ENCODE assay signal across 9 cellular contexts in the genomic region with DNA sequence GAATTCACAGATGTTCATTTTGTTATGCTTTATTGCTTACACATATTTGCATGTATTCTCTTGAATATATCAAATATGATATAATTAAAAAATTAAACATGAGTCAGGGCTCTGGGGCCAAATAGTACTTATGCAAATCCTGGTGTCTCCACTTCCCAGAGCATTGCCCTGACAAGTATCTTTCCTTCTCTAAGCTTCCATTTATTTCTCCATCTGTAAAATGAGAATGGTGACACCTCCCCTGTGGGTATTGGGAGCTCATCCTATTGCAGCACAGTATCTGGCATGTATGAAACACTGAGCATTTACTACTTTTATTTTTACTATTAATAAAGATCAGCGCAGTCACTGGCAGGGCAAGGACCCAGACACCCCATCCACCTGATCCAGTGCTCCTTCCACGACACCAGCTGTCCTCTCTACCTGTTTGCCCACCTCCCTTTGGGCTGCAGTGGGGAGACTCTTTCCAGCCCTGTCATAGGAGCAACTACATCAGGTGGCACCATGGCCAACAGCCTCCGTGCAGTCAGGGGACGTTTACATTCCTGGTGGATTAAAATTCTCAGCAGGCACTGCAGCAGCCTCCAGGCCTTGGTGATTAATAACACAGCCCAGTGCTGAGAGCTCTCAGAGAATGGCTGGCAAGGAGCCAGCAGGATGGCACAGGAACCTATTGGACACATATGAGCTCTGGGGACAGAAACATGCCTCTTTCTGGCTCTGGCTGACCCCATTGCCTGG.
A peak's percentile ranks its signal among the peaks of the same experiment; 100 is the strongest.
DNase-seq lines count a peak whose midpoint lies in the region; TF ChIP-seq lines count a peak whose summit lies in the region.
"Had no signal": no experiment of that assay in that cellular context is flagged by ENCODE, and none has a peak within 500 bp of the region (broad histone marks: within the 10 kb centered on the region; RNA-seq: fewer than 3 reads in every experiment).

No MANE protein-coding gene starts in this region.

- POLR2A ChIA-PET in activated CD4-positive, alpha-beta memory T cell treated with anti-CD3 and anti-CD28 coated beads for 36 hours (lab: Charles Lee), result no interaction called here
- POLR2A ChIA-PET in activated CD4-positive, alpha-beta memory T cell treated with anti-CD3 and anti-CD28 coated beads, Interleukin-2, amount 10 ng/mL, durations not matched to agents 7 days and 5 days (lab: Charles Lee), result no interaction called here

- peak; percentile 4 for DNase-seq in activated CD4-positive, alpha-beta memory T cell treated with anti-CD3 and anti-CD28 coated beads for 36 hours
- no peak for DNase-seq in activated CD4-positive, alpha-beta memory T cell treated with anti-CD3 and anti-CD28 coated beads, Interleukin-2, amount 10 ng/mL, durations not matched to agents 7 days and 5 days
- DNase-seq in NCI-H526 treated with DMSO at 0.1 percent for 48 hours (lab: John Stamatoyannopoulos, UW), result peak; percentile 94
- no peak for DNase-seq in esophagus squamous epithelium (lab: John Stamatoyannopoulos, UW)
- peak; percentile 68 for DNase-seq in sigmoid colon
- DNase-seq in Kasumi-1 (lab: John Stamatoyannopoulos, UW), result no peak
- no peak for DNase-seq in stimulated activated CD4-positive, alpha-beta T cell treated with anti-CD3 and anti-CD28 coated beads, Interleukin-2, amount 100 ng/mL, for 24 hours
- DNase-seq in GDM1 (lab: John Stamatoyannopoulos, UW), result no peak
- DNase-seq: CD4-positive, CD25-positive, alpha-beta regulatory T cell had no signal

- H3K27me3 ChIP-seq in esophagus squamous epithelium, result no peaks in the 10 kb centered on the region
- no peaks in the 10 kb centered on the region for H3K27me3 ChIP-seq in sigmoid colon

- 36 to 43% methylated on average over 2 to 4 of the region's 4 CpGs for WGBS in esophagus squamous epithelium, 2 donors
- WGBS in sigmoid colon, 2 donors, result 60 to 76% methylated on average over 4 of the region's 4 CpGs

- H3K4me1 ChIP-seq in esophagus squamous epithelium (peaks cover 0 to 23% (median 11%) of the 10 kb centered on the region in 3 donors), sigmoid colon (peaks cover 0 to 17% (median 13%) of the 10 kb centered on the region in 4 donors)

- H3K36me3 ChIP-seq in esophagus squamous epithelium (no peaks in the 10 kb centered on the region), sigmoid colon (no peaks in the 10 kb centered on the region)

- no peak for TF ChIP-seq POLR2A in esophagus squamous epithelium (IDR thresholded peaks at IDR 0.05)
- TF ChIP-seq POLR2A in sigmoid colon (IDR thresholded peaks at IDR 0.05), result no peak

- no peak overlapping the region for H3K4me3 ChIP-seq in esophagus squamous epithelium
- H3K4me3 ChIP-seq in sigmoid colon, result no peak overlapping the region

- no peaks in the 10 kb centered on the region for H3K9me3 Mint-ChIP-seq in activated CD4-positive, alpha-beta memory T cell treated with anti-CD3 and anti-CD28 coated beads for 36 hours
- no peaks in the 10 kb centered on the region for H3K9me3 Mint-ChIP-seq in activated CD4-positive, alpha-beta memory T cell treated with anti-CD3 and anti-CD28 coated beads, Interleukin-2, amount 10 ng/mL, durations not matched to agents 7 days and 5 days

- CTCF ChIA-PET in activated CD4-positive, alpha-beta memory T cell treated with anti-CD3 and anti-CD28 coated beads for 36 hours (lab: Charles Lee), result no interaction called here
- CTCF ChIA-PET in activated CD4-positive, alpha-beta memory T cell treated with anti-CD3 and anti-CD28 coated beads, Interleukin-2, amount 10 ng/mL, durations not matched to agents 7 days and 5 days (lab: Charles Lee), result no interaction called here

- H3K27me3 Mint-ChIP-seq in activated CD4-positive, alpha-beta memory T cell treated with anti-CD3 and anti-CD28 coated beads for 36 hours, result peaks cover 2% of the 10 kb centered on the region
- peaks cover 13% of the 10 kb centered on the region for H3K27me3 Mint-ChIP-seq in activated CD4-positive, alpha-beta memory T cell treated with anti-CD3 and anti-CD28 coated beads, Interleukin-2, amount 10 ng/mL, durations not matched to agents 7 days and 5 days

- intact Hi-C loops in activated CD4-positive, alpha-beta memory T cell treated with anti-CD3 and anti-CD28 coated beads for 36 hours (cut with micrococcal nuclease), result no loop called here
- intact Hi-C loops in esophagus squamous epithelium (cut with DNase I), result no loop called here
- intact Hi-C loops in sigmoid colon (cut with DNase I), result no loop called here

- H3K27ac ChIP-seq in esophagus squamous epithelium, result peak overlapping the region in 3 of 4 donors; percentile 22 to 51 (median 43)
- peak overlapping the region in 3 of 4 donors; percentile 33 to 69 (median 46) for H3K27ac ChIP-seq in sigmoid colon

- no peak for TF ChIP-seq EP300 in sigmoid colon (IDR thresholded peaks at IDR 0.05)

- no peaks in the 10 kb centered on the region for H3K36me3 Mint-ChIP-seq in activated CD4-positive, alpha-beta memory T cell treated with anti-CD3 and anti-CD28 coated beads for 36 hours
- H3K36me3 Mint-ChIP-seq in activated CD4-positive, alpha-beta memory T cell treated with anti-CD3 and anti-CD28 coated beads, Interleukin-2, amount 10 ng/mL, durations not matched to agents 7 days and 5 days (ENCODE audit: low read depth), result no peaks in the 10 kb centered on the region
- H3K36me3 Mint-ChIP-seq: CD4-positive, CD25-positive, alpha-beta regulatory T cell had no signal

- TF ChIP-seq CTCF in esophagus squamous epithelium (IDR thresholded peaks at IDR 0.05), result no peak
- TF ChIP-seq CTCF in sigmoid colon (IDR thresholded peaks at IDR 0.05), result no peak

- H3K4me3 Mint-ChIP-seq in activated CD4-positive, alpha-beta memory T cell treated with anti-CD3 and anti-CD28 coated beads for 36 hours, result no peak overlapping the region
- H3K4me3 Mint-ChIP-seq in activated CD4-positive, alpha-beta memory T cell treated with anti-CD3 and anti-CD28 coated beads, Interleukin-2, amount 10 ng/mL, durations not matched to agents 7 days and 5 days, result no peak overlapping the region
- H3K4me3 Mint-ChIP-seq: CD4-positive, CD25-positive, alpha-beta regulatory T cell had no signal

- H3K4me1 Mint-ChIP-seq in activated CD4-positive, alpha-beta memory T cell treated with anti-CD3 and anti-CD28 coated beads for 36 hours (ENCODE audit: low read depth), result no peaks in the 10 kb centered on the region
- no peaks in the 10 kb centered on the region for H3K4me1 Mint-ChIP-seq in activated CD4-positive, alpha-beta memory T cell treated with anti-CD3 and anti-CD28 coated beads, Interleukin-2, amount 10 ng/mL, durations not matched to agents 7 days and 5 days
- H3K4me1 Mint-ChIP-seq: CD4-positive, CD25-positive, alpha-beta regulatory T cell had no signal

- H3K27ac Mint-ChIP-seq in activated CD4-positive, alpha-beta memory T cell treated with anti-CD3 and anti-CD28 coated beads for 36 hours, result no peak overlapping the region
- no peak overlapping the region for H3K27ac Mint-ChIP-seq in activated CD4-positive, alpha-beta memory T cell treated with anti-CD3 and anti-CD28 coated beads, Interleukin-2, amount 10 ng/mL, durations not matched to agents 7 days and 5 days
- H3K27ac Mint-ChIP-seq: CD4-positive, CD25-positive, alpha-beta regulatory T cell had no signal

- H3K9me3 ChIP-seq in esophagus squamous epithelium (peaks cover 0 to 3% (median 0%) of the 10 kb centered on the region in 3 donors), sigmoid colon (peaks cover 0 to 3% (median 0%) of the 10 kb centered on the region in 4 donors)

Comparison
In these comparisons a context has a peak if more than half of its experiments do, and no peak if none do; other contexts are left out.
1. DNase-seq: peak in activated CD4-positive, alpha-beta memory T cell treated with anti-CD3 and anti-CD28 coated beads for 36 hours (single experiment), NCI-H526 treated with DMSO at 0.1 percent for 48 hours (single experiment) and sigmoid colon (single experiment); none in activated CD4-positive, alpha-beta memory T cell treated with anti-CD3 and anti-CD28 coated beads, Interleukin-2, amount 10 ng/mL, durations not matched to agents 7 days and 5 days (single experiment), esophagus squamous epithelium (single experiment), Kasumi-1 (0 of 2), stimulated activated CD4-positive, alpha-beta T cell treated with anti-CD3 and anti-CD28 coated beads, Interleukin-2, amount 100 ng/mL, for 24 hours (0 of 2) and GDM1 (single experiment).